Comparison of ENCODE assay signal across 5 cellular contexts in genomic region chr11:56214537-56214936, GRCh38. TPM values are rescaled to one million over a fixed set of nuclear protein-coding genes. Genes with fewer than 3 reads are reported as not detected.
"Had no signal": no experiment of that assay in that cellular context is flagged by ENCODE, and none has a peak within 500 bp of the region (broad histone marks: within the 10 kb centered on the region; RNA-seq: fewer than 3 reads in every experiment).

No MANE protein-coding gene starts in this region.

- H3K36me3 ChIP-seq: HAP-1 had no signal

- H2AFZ ChIP-seq: GM23248, GM23338 had no signal

- H3K9ac ChIP-seq: GM23248 had no signal

- ATAC-seq: GM23338, HCT116 had no signal

- H3K4me2 ChIP-seq: GM23338 had no signal

- H3K27ac ChIP-seq: GM23248 had no signal

- H3K9me3 ChIP-seq: HAP-1 had no signal

- H3K4me3 ChIP-seq: GM23248, GM23338, HAP-1 had no signal

RNA-seq across cellular contexts. Expression of gene OR5T2, which starts 19.5 kb away (rescaled TPM):
- polyA plus RNA-seq: GM23248, GM23338, H1 had no signal

RNA-seq across cellular contexts. Expression of gene OR5T3, which starts 37.5 kb away (rescaled TPM):
- polyA plus RNA-seq: GM23248, GM23338, H1 had no signal

RNA-seq across cellular contexts. Expression of gene OR5J2, which starts 38.1 kb away (rescaled TPM):
- polyA plus RNA-seq: GM23248, GM23338, H1 had no signal

RNA-seq across cellular contexts. Expression of gene OR8K5, which starts 54.4 kb away (rescaled TPM):
- polyA plus RNA-seq: GM23248, GM23338, H1 had no signal

RNA-seq across cellular contexts. Expression of gene OR5T1, which starts 59.4 kb away (rescaled TPM):
- polyA plus RNA-seq: GM23248, GM23338, H1 had no signal
